Comparison of ENCODE assay signal across 8 cellular contexts in genomic region chr18:36296591-36297418, GRCh38. TPM values are rescaled to one million over a fixed set of nuclear protein-coding genes. Genes with fewer than 3 reads are reported as not detected.
DNase-seq lines count a peak whose midpoint lies in the region; ATAC-seq, FAIRE-seq and TF ChIP-seq lines count a peak whose summit lies in the region.

No MANE protein-coding gene starts in this region.

- H3K4me3 Mint-ChIP-seq in activated CD8-positive, alpha-beta T cell treated with anti-CD3 and anti-CD28 coated beads for 36 hours = peak overlapping the region; percentile 25

- CTCF ChIA-PET in activated CD8-positive, alpha-beta T cell treated with anti-CD3 and anti-CD28 coated beads for 36 hours (lab: Charles Lee) = interaction anchor here (0.6 to 2.1 kb wide), 2 partner anchors 201 to 290 kb away, joined by 3 to 4 read pairs; no protein-coding TSS in a partner anchor

- no peak for TF ChIP-seq CTCF in activated CD8-positive, alpha-beta T cell treated with anti-CD3 and anti-CD28 coated beads for 36 hours (IDR thresholded peaks at IDR 0.05)
- TF ChIP-seq CTCF in foreskin keratinocyte (conservative IDR thresholded peaks at IDR 0.05) (peak; percentile 72), neural cell (IDR thresholded peaks at IDR 0.05; ENCODE audit: poor library complexity, severe bottlenecking) (peak; percentile 84)

- TF ChIP-seq POLR2A in H54 (IDR thresholded peaks at IDR 0.05; ENCODE audit: low read depth, low read length) = no peak

- H3K27ac ChIP-seq in foreskin keratinocyte (peak overlapping the region; percentile 43), neural cell (ENCODE audit: low read length) (peak overlapping the region; percentile 73)

- TF ChIP-seq RAD21 in neural cell (conservative IDR thresholded peaks at IDR 0.05) = peak; percentile 74

- peak; percentile 22 for ATAC-seq in activated CD8-positive, alpha-beta T cell treated with anti-CD3 and anti-CD28 coated beads for 36 hours
- ATAC-seq in foreskin keratinocyte = peak; percentile 65

- peaks cover 8% of the 10 kb centered on the region for H3K4me1 ChIP-seq in foreskin keratinocyte

- peaks cover 13% of the 10 kb centered on the region for H3K27me3 Mint-ChIP-seq in activated CD8-positive, alpha-beta T cell treated with anti-CD3 and anti-CD28 coated beads for 36 hours

- peak; percentile 90 for DNase-seq in GM03348 (ENCODE audit: low spot score)
- peak; percentile 37 for DNase-seq in H54 (ENCODE audit: insufficient read length, low spot score)
- DNase-seq in NCI-H1417 treated with DMSO at 0.1 percent for 48 hours (lab: John Stamatoyannopoulos, UW) = peak; percentile 81
- peak; percentile 24 for DNase-seq in activated CD8-positive, alpha-beta T cell treated with anti-CD3 and anti-CD28 coated beads for 36 hours
- DNase-seq in foreskin keratinocyte = peak in 1 of 2 donors; percentile 56
- no peak for DNase-seq in NK-92 (lab: John Stamatoyannopoulos, UW; ENCODE audit: unreplicated experiment)
- no peak for DNase-seq in RKO (ENCODE audit: low spot score)

- H3K9me2 ChIP-seq in neural cell (ENCODE audit: insufficient read depth, low read length) = no peaks in the 10 kb centered on the region

- H3K9me3 Mint-ChIP-seq in activated CD8-positive, alpha-beta T cell treated with anti-CD3 and anti-CD28 coated beads for 36 hours = no peaks in the 10 kb centered on the region

- H3K79me2 ChIP-seq in neural cell (replicated peaks; ENCODE audit: insufficient read depth, low read length) = peaks cover 31% of the 10 kb centered on the region

- POLR2A ChIA-PET in activated CD8-positive, alpha-beta T cell treated with anti-CD3 and anti-CD28 coated beads for 36 hours (lab: Charles Lee) = no interaction called here

- no peaks in the 10 kb centered on the region for H3K36me3 ChIP-seq in neural cell (ENCODE audit: insufficient read depth, low read length)

- peak overlapping the region; percentile 87 for H3K9ac ChIP-seq in neural cell (ENCODE audit: low read length)

- H3K9me3 ChIP-seq in neural cell (ENCODE audit: low read length) = no peaks in the 10 kb centered on the region

- no peaks in the 10 kb centered on the region for H3K36me3 Mint-ChIP-seq in activated CD8-positive, alpha-beta T cell treated with anti-CD3 and anti-CD28 coated beads for 36 hours (ENCODE audit: low read depth)

- H3K4me2 ChIP-seq in neural cell (ENCODE audit: low read length) = peak overlapping the region; percentile 35

- no peaks in the 10 kb centered on the region for H4K20me1 ChIP-seq in neural cell (ENCODE audit: insufficient read depth)

- H3K4me1 Mint-ChIP-seq in activated CD8-positive, alpha-beta T cell treated with anti-CD3 and anti-CD28 coated beads for 36 hours (ENCODE audit: low read depth) = no peaks in the 10 kb centered on the region

- TF ChIP-seq EP300 in neural cell (conservative IDR thresholded peaks at IDR 0.05; ENCODE audit: poor library complexity, severe bottlenecking) = no peak

- FAIRE-seq in H54 (lab: Jason Lieb, UNC) = peak; percentile 67

- intact Hi-C loops in activated CD8-positive, alpha-beta T cell treated with anti-CD3 and anti-CD28 coated beads for 36 hours (cut with micrococcal nuclease) = no loop called here

- H3K4me3 ChIP-seq in neural cell (ENCODE audit: low read length) = peak overlapping the region; percentile 90

- no peak overlapping the region for H3K27ac Mint-ChIP-seq in activated CD8-positive, alpha-beta T cell treated with anti-CD3 and anti-CD28 coated beads for 36 hours

- no peaks in the 10 kb centered on the region for H3F3A ChIP-seq in neural cell (ENCODE audit: insufficient read depth, low read length, poor library complexity, severe bottlenecking)

- no peaks in the 10 kb centered on the region for H3K27me3 ChIP-seq in foreskin keratinocyte
- no peaks in the 10 kb centered on the region for H3K27me3 ChIP-seq in neural cell (ENCODE audit: insufficient read depth, low read depth, low read length)

- H2AFZ ChIP-seq in neural cell (ENCODE audit: low read depth, low read length) = peak overlapping the region; percentile 40

TF ChIP-seq in neural cell, 6 proteins besides CTCF, POLR2A, EP300 and RAD21:
- TF ChIP-seq MXI1 (conservative IDR thresholded peaks at IDR 0.05; ENCODE audit: poor library complexity, severe bottlenecking) (peak; percentile 31), POLR2AphosphoS5 (IDR thresholded peaks at IDR 0.05) (peak; percentile 87), EZH2 (IDR thresholded peaks at IDR 0.05; ENCODE audit: borderline replicate concordance, insufficient read depth, low read length, poor library complexity, severe bottlenecking) (no peak), TAF1 (IDR thresholded peaks at IDR 0.05; ENCODE audit: low read depth) (no peak), REST (IDR thresholded peaks at IDR 0.05; ENCODE audit: borderline replicate concordance) (peak; percentile 15), SMC3 (conservative IDR thresholded peaks at IDR 0.05; ENCODE audit: poor library complexity) (peak; percentile 78)

RNA-seq across cellular contexts. Expression of gene FHOD3, which starts 0.7 kb away (rescaled TPM):
- total RNA-seq in activated CD8-positive, alpha-beta T cell treated with anti-CD3 and anti-CD28 coated beads for 36 hours = not detected
- total RNA-seq in foreskin keratinocyte = 12.7 and 13.9 TPM in 2 replicates
- polyA plus RNA-seq in foreskin keratinocyte (7.8 and 8.7 TPM in 2 replicates), neural cell (19.4 and 22.3 TPM in 2 replicates)
- polyA minus RNA-seq in neural cell = 50.6 and 54.5 TPM in 2 replicates

Comparison
In these comparisons a context has a peak if more than half of its experiments do, and no peak if none do; other contexts are left out.
1. DNase-seq: peak in GM03348 (single experiment), H54 (single experiment), NCI-H1417 treated with DMSO at 0.1 percent for 48 hours (single experiment) and activated CD8-positive, alpha-beta T cell treated with anti-CD3 and anti-CD28 coated beads for 36 hours (single experiment); none in NK-92 (single experiment) and RKO (single experiment).
2. RNA of gene FHOD3, which starts 0.7 kb away (total RNA-seq): 12.7 to 13.9 TPM in foreskin keratinocyte; not detected in activated CD8-positive, alpha-beta T cell treated with anti-CD3 and anti-CD28 coated beads for 36 hours; every median in the first group is over 10 times any median in the second.